In genomic region chr7:104721027-104721426, GRCh38 we compare ENCODE assay signal across 2 cellular contexts.
DNase-seq lines count a peak whose midpoint lies in the region; ATAC-seq, FAIRE-seq and TF ChIP-seq lines count a peak whose summit lies in the region.
"Not testable (repeated sequence)": the region's sequence is repeated elsewhere in the genome, so short reads cannot be mapped to it uniquely, and the experiment has no call there.

No MANE protein-coding gene starts in this region.

- H4K20me1 ChIP-seq in K562 (replicated peaks; ENCODE audit: control insufficient read depth, insufficient read depth, low read length), result not testable (repeated sequence)

- H3K4me3 ChIP-seq in HEK293 (ENCODE audit: low read depth, low read length); K562: not testable (repeated sequence)

- CTCF ChIA-PET in HEK293 (lab: Yijun Ruan, JAX); K562 (lab: Yijun Ruan, JAX; ENCODE audit: low intra/inter-chr PET ratio): not testable (repeated sequence)

- not testable (repeated sequence) for H3K27me3 ChIP-seq in K562 (ENCODE audit: control insufficient read depth in 2 of 2, insufficient read depth in 2 of 2, low read length in 2 of 2)

- not testable (repeated sequence) for H3K9ac ChIP-seq in K562 (ENCODE audit: insufficient read depth in 1 of 2, low read depth in 2 of 2, low read length in 2 of 2)

- in situ Hi-C loops in K562 (cut with MboI), result not testable (repeated sequence)

- not testable (repeated sequence) for H3K27ac ChIP-seq in HEK293 (ENCODE audit: extremely low read depth, low read depth, low read length); K562 (ENCODE audit: extremely low read depth, low read depth, low read length)

- not testable (repeated sequence) for BruUV-seq in K562 (replicated peaks; lab: Mats Ljungman, UMichigan)

- not testable (repeated sequence) for TF ChIP-seq CTCF in HEK293 (tag by site-specific recombination; IDR thresholded peaks at IDR 0.05); K562 (IDR thresholded peaks at IDR 0.05 in 2 of 3, conservative IDR thresholded peaks at IDR 0.05 in 1 of 3; ENCODE audit: insufficient read depth in 2 of 3, low read depth in 1 of 3, low read length in 3 of 3)

- not testable (repeated sequence) for TF ChIP-seq RAD21 in K562 (CRISPR knock-in tag; conservative IDR thresholded peaks at IDR 0.05 in 1 of 2, IDR thresholded peaks at IDR 0.05 in 1 of 2)

- H2AFZ ChIP-seq in K562 (ENCODE audit: low read depth, low read length), result not testable (repeated sequence)

- DNase-seq in K562 (ENCODE audit: extremely low read depth in 1 of 4, low spot score in 3 of 4), result not testable (repeated sequence)

- intact Hi-C loops in K562 (cut with micrococcal nuclease), result not testable (repeated sequence)

- TF ChIP-seq POLR2A in K562 (conservative IDR thresholded peaks at IDR 0.05), result not testable (repeated sequence)

- TF ChIP-seq EP300 in K562 (IDR thresholded peaks at IDR 0.05; ENCODE audit: low read length), result not testable (repeated sequence)

- not testable (repeated sequence) for H3K4me2 ChIP-seq in K562 (ENCODE audit: insufficient read depth, low read length)

- H3K4me1 ChIP-seq in HEK293 (ENCODE audit: control insufficient read depth, insufficient read depth, low read length); K562 (replicated peaks in 1 of 2; ENCODE audit: control insufficient read depth in 2 of 2, insufficient read depth in 2 of 2, low read length in 2 of 2): not testable (repeated sequence)

- not testable (repeated sequence) for H3K36me3 ChIP-seq in HEK293 (ENCODE audit: control insufficient read depth in 2 of 2, insufficient read depth in 1 of 2, low read length in 2 of 2); K562 (ENCODE audit: control insufficient read depth, insufficient read depth, low read length)

- POLR2A ChIA-PET in HEK293 (lab: Yijun Ruan, JAX); K562 (lab: Yijun Ruan, JAX): not testable (repeated sequence)

- not testable (repeated sequence) for H3K9me1 ChIP-seq in K562 (ENCODE audit: control insufficient read depth, insufficient read depth, low read length)

- 0% methylated on average over 2 of the region's 2 CpGs for WGBS in K562 (ENCODE audit: insufficient coverage, low coverage, missing lambda C conversion rate)

- not testable (repeated sequence) for ATAC-seq in K562

- not testable (repeated sequence) for H3K9me3 ChIP-seq in HEK293 (ENCODE audit: control insufficient read depth, insufficient read depth, low read depth, low read length); K562 (replicated peaks; ENCODE audit: control insufficient read depth, insufficient read depth, low read depth, low read length)

- not testable (repeated sequence) for FAIRE-seq in K562 (lab: Jason Lieb, UNC)

- not testable (repeated sequence) for H3K79me2 ChIP-seq in K562 (ENCODE audit: control insufficient read depth, insufficient read depth, low read length)

TF ChIP-seq in HEK293, 187 proteins besides CTCF, POLR2A, EP300 and RAD21:
- TF ChIP-seq ZNF146 (tag by site-specific recombination; IDR thresholded peaks at IDR 0.05), result peak; percentile 51; the same call in 1 of the 2 replicates

TF ChIP-seq in K562, 482 proteins besides CTCF, POLR2A, EP300 and RAD21:
- peak; percentile 65 for TF ChIP-seq ZNF146 (CRISPR knock-in tag; IDR thresholded peaks at IDR 0.05; ENCODE audit: unreplicated experiment)
